ENCODE assay signal across 8 cellular contexts in the genomic region with DNA sequence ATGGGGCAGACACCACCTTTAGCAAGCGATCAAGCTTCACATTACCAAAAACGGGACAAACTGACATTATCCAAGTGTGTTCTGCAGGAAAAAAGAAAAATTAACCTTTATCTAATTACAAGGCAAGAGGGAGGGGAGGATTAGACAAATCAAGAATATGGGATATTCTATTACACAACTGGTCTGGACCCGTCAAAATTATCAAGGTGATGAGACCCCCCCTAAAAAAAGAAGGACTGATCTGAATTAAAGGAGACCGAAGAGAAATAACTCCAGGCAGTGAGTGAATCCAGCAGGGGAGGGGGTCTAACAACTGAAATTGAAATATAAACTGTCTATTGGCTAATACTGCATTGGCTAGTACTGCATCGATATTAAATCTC. TPM values are rescaled to one million over a fixed set of nuclear protein-coding genes. Genes with fewer than 3 reads are reported as not detected.
DNase-seq lines count a peak whose midpoint lies in the region; ATAC-seq, FAIRE-seq and TF ChIP-seq lines count a peak whose summit lies in the region.

No MANE protein-coding gene starts in this region.

- H3K27ac Mint-ChIP-seq in activated T-cell treated with anti-CD3 and anti-CD28 coated beads, Interleukin-2, amount 50 U/mL, for 24 hours, result peak overlapping the region; percentile 100

- WGBS in right lobe of liver (ENCODE audit: insufficient coverage, low coverage, low lambda C conversion rate, missing lambda C conversion rate), result 26% methylated on average over 5 of the region's 5 CpGs

- H3K4me1 ChIP-seq in ascending aorta (peaks cover 17 to 29% of the 10 kb centered on the region in 2 donors), right lobe of liver (peaks cover 0 to 21% (median 5%) of the 10 kb centered on the region in 4 donors), tibial artery (peaks cover 0 to 47% (median 14%) of the 10 kb centered on the region in 4 donors)

- H3K36me3 ChIP-seq in ascending aorta (peaks cover 10 to 11% of the 10 kb centered on the region in 2 donors), right lobe of liver (peaks cover 0 to 13% (median 3%) of the 10 kb centered on the region in 4 donors), tibial artery (peaks cover 6 to 14% (median 11%) of the 10 kb centered on the region in 3 donors)

- H3K4me1 Mint-ChIP-seq in activated T-cell treated with anti-CD3 and anti-CD28 coated beads, Interleukin-2, amount 50 U/mL, for 24 hours (ENCODE audit: low read depth), result peaks cover 54% of the 10 kb centered on the region

- TF ChIP-seq CTCF in ascending aorta (IDR thresholded peaks at IDR 0.05) (no peak), right lobe of liver (IDR thresholded peaks at IDR 0.05) (no peak), tibial artery (IDR thresholded peaks at IDR 0.05) (no peak)

- peak overlapping the region; percentile 91 for H3K4me3 Mint-ChIP-seq in activated T-cell treated with anti-CD3 and anti-CD28 coated beads, Interleukin-2, amount 50 U/mL, for 24 hours

- peaks cover 35% of the 10 kb centered on the region for H3K36me3 Mint-ChIP-seq in activated T-cell treated with anti-CD3 and anti-CD28 coated beads, Interleukin-2, amount 50 U/mL, for 24 hours (ENCODE audit: low read depth)

- H3K27ac ChIP-seq in ascending aorta, result peak overlapping the region; percentile 95
- H3K27ac ChIP-seq in right lobe of liver, result peak overlapping the region; percentile 91 to 97 (median 96)
- peak overlapping the region; percentile 90 to 97 for H3K27ac ChIP-seq in tibial artery

- H3K4me3 ChIP-seq in ascending aorta (peak overlapping the region; percentile 66 to 71), right lobe of liver (peak overlapping the region; percentile 40 to 77 (median 76)), tibial artery (peak overlapping the region; percentile 58 to 67)

- no peaks in the 10 kb centered on the region for H3K27me3 ChIP-seq in ascending aorta
- no peaks in the 10 kb centered on the region for H3K27me3 ChIP-seq in right lobe of liver
- no peaks in the 10 kb centered on the region for H3K27me3 ChIP-seq in tibial artery

- no peaks in the 10 kb centered on the region for H3K27me3 Mint-ChIP-seq in activated T-cell treated with anti-CD3 and anti-CD28 coated beads, Interleukin-2, amount 50 U/mL, for 24 hours

- no peaks in the 10 kb centered on the region for H3K9me3 ChIP-seq in ascending aorta
- no peaks in the 10 kb centered on the region for H3K9me3 ChIP-seq in right lobe of liver
- no peaks in the 10 kb centered on the region for H3K9me3 ChIP-seq in tibial artery

- TF ChIP-seq POLR2A in right lobe of liver (IDR thresholded peaks at IDR 0.05), result no peak
- TF ChIP-seq POLR2A in GM12891 (IDR thresholded peaks at IDR 0.05; ENCODE audit: low read depth, low read length), result no peak

- no peak for FAIRE-seq in GM12891 (lab: Jason Lieb, UNC)

- intact Hi-C loops in ascending aorta (cut with DNase I) (loop anchor here (2.0 to 10.0 kb wide), 3 partner anchors 184 to 1651 kb away; a partner anchor contains a TSS), right lobe of liver (cut with DNase I) (no loop called here), tibial artery (cut with DNase I; ENCODE audit: low total_unique reads) (no loop called here)

- no peak for ATAC-seq in right lobe of liver

- no peaks in the 10 kb centered on the region for H3K9me3 Mint-ChIP-seq in activated T-cell treated with anti-CD3 and anti-CD28 coated beads, Interleukin-2, amount 50 U/mL, for 24 hours

- no peak for DNase-seq in activated T-cell treated with anti-CD3 and anti-CD28 coated beads, Interleukin-2, amount 50 U/mL, for 24 hours
- no peak for DNase-seq in activated T-cell treated with anti-CD3 and anti-CD28 coated beads, Interleukin-2, amount 50 U/mL, for 1 hour
- DNase-seq in ascending aorta (ENCODE audit: low spot score in 2 of 2) (peak in 1 of 2 donors; percentile 15), right lobe of liver (no peak), tibial artery (no peak), hepatic stellate cell (ENCODE audit: low spot score) (no peak), GM12891 (ENCODE audit: insufficient read length, low spot score) (no peak), NCI-H748 (lab: John Stamatoyannopoulos, UW; ENCODE audit: unreplicated experiment) (no peak)

TF ChIP-seq in GM12891, 5 proteins besides CTCF, POLR2A, EP300 and RAD21:
- TF ChIP-seq SPI1 (IDR thresholded peaks at IDR 0.05; ENCODE audit: low read depth, low read length), result no peak
- TF ChIP-seq PAX5 (IDR thresholded peaks at IDR 0.05; ENCODE audit: insufficient read depth, low read length, severe bottlenecking), result no peak
- TF ChIP-seq POU2F2 (IDR thresholded peaks at IDR 0.05; ENCODE audit: low read depth, low read length), result no peak
- no peak for TF ChIP-seq TAF1 (IDR thresholded peaks at IDR 0.05; ENCODE audit: low read depth, low read length)
- TF ChIP-seq POLR2AphosphoS5 (IDR thresholded peaks at IDR 0.05; ENCODE audit: low read depth, low read length), result no peak

RNA-seq across cellular contexts. Expression of a gene that starts 0.4 kb away (rescaled TPM):
- total RNA-seq in ascending aorta, result 13.3 TPM
- total RNA-seq in right lobe of liver, result 10 to 100 TPM; 14.0 to 27.4 (median 20.9) TPM
- polyA plus RNA-seq in GM12891 (2012; ENCODE audit: low read depth, missing spikeins), result 51.9 TPM

RNA-seq across cellular contexts. Expression of a gene that starts 48.5 kb away (rescaled TPM):
- total RNA-seq in ascending aorta (not detected), right lobe of liver (1 to 10 TPM in 1 of 6 experiments, under 1 TPM in 3, not detected in 2; 0.20 to 1.3 (median 0.69) TPM)
- polyA plus RNA-seq in GM12891 (2012; ENCODE audit: low read depth, missing spikeins), result 1.1 TPM
